Comparison of ENCODE assay signal across 1 cellular context in genomic region chr22:20430641-20431519, GRCh38.
A peak's percentile ranks its signal among the peaks of the same experiment; 100 is the strongest.
TF ChIP-seq lines count a peak whose summit lies in the region.

No MANE protein-coding gene starts in this region.

TF ChIP-seq in K562, 482 proteins besides CTCF, POLR2A, EP300 and RAD21 (continued from another document and continues in another):
- TF ChIP-seq E2F4 (CRISPR knock-in tag; IDR thresholded peaks at IDR 0.05; ENCODE audit: low read depth) (no peak), SRF (CRISPR knock-in tag; IDR thresholded peaks at IDR 0.05) (peak in 1 of 2 experiments; percentile 58; a peak in 1 of 4 replicates), THRAP3 (IDR thresholded peaks at IDR 0.05; ENCODE audit: borderline replicate concordance) (no peak), ERF (CRISPR knock-in tag; IDR thresholded peaks at IDR 0.05) (peak; percentile 7; the same call in 1 of the 2 replicates), TSHZ1 (CRISPR knock-in tag; IDR thresholded peaks at IDR 0.05) (0 out of 2 replicates have a peak, but pooled peaks have one; percentile 29), ZC3H4 (CRISPR knock-in tag; IDR thresholded peaks at IDR 0.05; ENCODE audit: borderline replicate concordance) (no peak), JUNB (CRISPR knock-in tag; conservative IDR thresholded peaks at IDR 0.05) (peak; percentile 54; the same call in 1 of the 2 replicates), IRF1 (CRISPR knock-in tag; IDR thresholded peaks at IDR 0.05; ENCODE audit: borderline replicate concordance) (no peak), USF1 (CRISPR knock-in tag; IDR thresholded peaks at IDR 0.05) (peak; percentile 67), ZNF57 (CRISPR knock-in tag; IDR thresholded peaks at IDR 0.05) (0 out of 2 replicates have a peak, but pooled peaks have one; percentile 25), ZNF408 (CRISPR knock-in tag; IDR thresholded peaks at IDR 0.05; ENCODE audit: low read depth) (no peak), ZSCAN29 (IDR thresholded peaks at IDR 0.05) (no peak), MTF1 (CRISPR knock-in tag; IDR thresholded peaks at IDR 0.05; ENCODE audit: borderline replicate concordance) (peak; percentile 13; the same call in 1 of the 2 replicates), OTX1 (CRISPR knock-in tag; IDR thresholded peaks at IDR 0.05) (no peak), ZNF311 (CRISPR knock-in tag; IDR thresholded peaks at IDR 0.05) (no peak), MGA (IDR thresholded peaks at IDR 0.05) (no peak), MTA1 (IDR thresholded peaks at IDR 0.05; ENCODE audit: borderline replicate concordance) (no peak), NR2F6 (CRISPR knock-in tag; IDR thresholded peaks at IDR 0.05) (no peak), CEBPG (CRISPR knock-in tag; IDR thresholded peaks at IDR 0.05) (peak; percentile 65; the same call in 1 of the 2 replicates), CEBPG (tag; conservative IDR thresholded peaks at IDR 0.05 in 1 of 2, IDR thresholded peaks at IDR 0.05 in 1 of 2) (no peak), MYBL2 (IDR thresholded peaks at IDR 0.05; ENCODE audit: low read depth) (no peak), MYBL2 (CRISPR knock-in tag; IDR thresholded peaks at IDR 0.05; ENCODE audit: borderline replicate concordance) (peak; percentile 72; the same call in 1 of the 2 replicates), LARP7 (IDR thresholded peaks at IDR 0.05) (no peak), CCAR2 (IDR thresholded peaks at IDR 0.05; ENCODE audit: low read depth, low read length) (no peak), PRDM10 (IDR thresholded peaks at IDR 0.05; ENCODE audit: partially characterized antibody) (no peak), FOXP1 (CRISPR knock-in tag; IDR thresholded peaks at IDR 0.05) (peak; percentile 76), CBFA2T3 (IDR thresholded peaks at IDR 0.05) (no peak), IRF2 (CRISPR knock-in tag; IDR thresholded peaks at IDR 0.05) (peak; percentile 12; the same call in 1 of the 2 replicates), NFIX (CRISPR knock-in tag; IDR thresholded peaks at IDR 0.05; ENCODE audit: low read depth) (no peak), NONO (IDR thresholded peaks at IDR 0.05; ENCODE audit: low read depth in 2 of 2, low read length in 1 of 2) (peak in 1 of 2 experiments; percentile 62; a peak in 1 of 4 replicates), ZZZ3 (IDR thresholded peaks at IDR 0.05) (no peak), MCM7 (IDR thresholded peaks at IDR 0.05) (no peak)
- TF ChIP-seq, protein P1, sequence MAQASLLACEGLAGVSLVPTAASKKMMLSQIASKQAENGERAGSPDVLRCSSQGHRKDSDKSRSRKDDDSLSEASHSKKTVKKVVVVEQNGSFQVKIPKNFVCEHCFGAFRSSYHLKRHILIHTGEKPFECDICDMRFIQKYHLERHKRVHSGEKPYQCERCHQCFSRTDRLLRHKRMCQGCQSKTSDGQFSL (CRISPR knock-in tag; IDR thresholded peaks at IDR 0.05), result peak; percentile 71; the same call in 1 of the 2 replicates
- TF ChIP-seq, protein P1 (tag; IDR thresholded peaks at IDR 0.05), result 0 out of 4 replicates have a peak, but pooled peaks of 1 of the 2 experiments have one; percentile 18
- TF ChIP-seq, protein P2, sequence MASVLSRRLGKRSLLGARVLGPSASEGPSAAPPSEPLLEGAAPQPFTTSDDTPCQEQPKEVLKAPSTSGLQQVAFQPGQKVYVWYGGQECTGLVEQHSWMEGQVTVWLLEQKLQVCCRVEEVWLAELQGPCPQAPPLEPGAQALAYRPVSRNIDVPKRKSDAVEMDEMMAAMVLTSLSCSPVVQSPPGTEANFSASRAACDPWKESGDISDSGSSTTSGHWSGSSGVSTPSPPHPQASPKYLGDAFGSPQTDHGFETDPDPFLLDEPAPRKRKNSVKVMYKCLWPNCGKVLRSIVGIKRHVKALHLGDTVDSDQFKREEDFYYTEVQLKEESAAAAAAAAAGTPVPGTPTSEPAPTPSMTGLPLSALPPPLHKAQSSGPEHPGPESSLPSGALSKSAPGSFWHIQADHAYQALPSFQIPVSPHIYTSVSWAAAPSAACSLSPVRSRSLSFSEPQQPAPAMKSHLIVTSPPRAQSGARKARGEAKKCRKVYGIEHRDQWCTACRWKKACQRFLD (CRISPR knock-in tag; IDR thresholded peaks at IDR 0.05), result 0 out of 2 replicates have a peak, but pooled peaks have one; percentile 32
